Comparison of ENCODE assay signal across 8 cellular contexts in the genomic region with DNA sequence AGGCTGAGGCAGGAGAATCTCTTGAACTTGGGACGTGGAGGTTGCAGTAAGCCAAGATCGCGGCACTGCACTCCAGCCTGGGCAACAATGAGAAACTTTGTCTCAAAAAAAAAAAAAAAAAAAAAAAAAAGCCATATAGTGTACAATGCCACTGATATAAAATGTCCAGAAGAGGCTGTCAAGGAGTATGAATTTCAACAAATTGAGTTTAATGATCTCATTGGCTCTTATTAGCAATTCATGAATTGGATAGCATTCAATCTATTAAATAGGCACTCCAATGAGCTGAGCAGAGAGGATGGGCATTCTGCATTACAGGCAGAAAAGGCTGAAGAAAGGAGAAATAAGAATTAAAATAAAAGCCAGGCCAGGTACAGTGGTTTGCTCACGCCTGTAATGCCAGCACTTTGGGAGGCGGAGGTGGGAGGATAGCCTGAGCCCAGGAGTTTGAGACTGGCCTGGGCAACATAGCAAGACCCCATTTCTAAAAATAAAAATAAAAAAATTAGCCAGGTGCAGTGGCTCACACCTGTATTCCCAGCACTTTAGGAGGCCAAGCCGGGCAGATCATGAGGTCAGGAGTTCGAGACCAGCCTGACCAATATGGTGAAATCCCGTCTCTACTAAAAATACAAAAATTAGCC. TPM values are rescaled to one million over a fixed set of nuclear protein-coding genes. Genes with fewer than 3 reads are reported as not detected.
A peak's percentile ranks its signal among the peaks of the same experiment; 100 is the strongest.
DNase-seq lines count a peak whose midpoint lies in the region; ATAC-seq and TF ChIP-seq lines count a peak whose summit lies in the region.

No MANE protein-coding gene starts in this region.

- H3K4me3 ChIP-seq in AG09309 (ENCODE audit: control insufficient read depth, low read depth, low read length) = peak overlapping the region; percentile 41

- H3K4me1 Mint-ChIP-seq in IgD-negative memory B cell (peaks cover 9 to 16% (median 10%) of the 10 kb centered on the region in 3 donors), natural killer cell (peaks cover 0 to 34% of the 10 kb centered on the region in 2 donors)

- ATAC-seq in natural killer cell = no peak

- peak overlapping the region; percentile 74 to 96 (median 92) for H3K4me3 Mint-ChIP-seq in IgD-negative memory B cell
- H3K4me3 Mint-ChIP-seq in natural killer cell = peak overlapping the region; percentile 79

- H3K27me3 Mint-ChIP-seq in IgD-negative memory B cell (no peaks in the 10 kb centered on the region), natural killer cell (ENCODE audit: low read depth in 2 of 2) (peaks cover 0 to 6% of the 10 kb centered on the region in 2 donors)

- H3K27ac ChIP-seq in cingulate gyrus (ENCODE audit: low read depth, low read length) = peak overlapping the region; percentile 87

- DNase-seq in AG09309 (ENCODE audit: low read depth) (no peak), natural killer cell (no peak), NCI-H526 treated with DMSO at 0.1 percent for 48 hours (lab: John Stamatoyannopoulos, UW) (no peak), OCI-M2 (lab: John Stamatoyannopoulos, UW; ENCODE audit: unreplicated experiment) (no peak), amniotic stem cell (lab: John Stamatoyannopoulos, UW) (no peak), 8988T (no peak)

- H3K27ac Mint-ChIP-seq in IgD-negative memory B cell = peak overlapping the region; percentile 92 to 96 (median 92)
- peak overlapping the region; percentile 84 to 91 for H3K27ac Mint-ChIP-seq in natural killer cell

- no peaks in the 10 kb centered on the region for H3K9me3 Mint-ChIP-seq in IgD-negative memory B cell
- no peaks in the 10 kb centered on the region for H3K9me3 Mint-ChIP-seq in natural killer cell

- no peak for TF ChIP-seq CTCF in AG09309 (IDR thresholded peaks at IDR 0.05; ENCODE audit: control insufficient read depth, insufficient read depth, low read depth, low read length, missing control alignments)
- no peak for TF ChIP-seq CTCF in natural killer cell (IDR thresholded peaks at IDR 0.05)

- intact Hi-C loops in natural killer cell (cut with micrococcal nuclease) = loop anchor here (1.0 kb wide), 1 partner anchor 30 kb away; the partner anchor contains the start of gene TIMM13

- H3K36me3 Mint-ChIP-seq in IgD-negative memory B cell (peaks cover 2% of the 10 kb centered on the region), natural killer cell (no peaks in the 10 kb centered on the region)

RNA-seq across cellular contexts. Expression of gene LMNB2, which starts 0.8 kb away (rescaled TPM):
- polyA plus RNA-seq in IgD-negative memory B cell = 4.6 TPM
- 10 to 100 TPM; 12.0 to 23.7 (median 19.3) TPM for total RNA-seq in natural killer cell

RNA-seq across cellular contexts. Expression of gene GADD45B, which starts 18.4 kb away (rescaled TPM):
- polyA plus RNA-seq in IgD-negative memory B cell = 98.0 TPM
- 100 to 1,000 TPM; 198 to 247 (median 212) TPM for total RNA-seq in natural killer cell

RNA-seq across cellular contexts. Expression of gene TIMM13, which starts 30.1 kb away (rescaled TPM):
- 69.1 TPM for polyA plus RNA-seq in IgD-negative memory B cell
- 10 to 100 TPM; 24.7 to 30.4 (median 25.1) TPM for total RNA-seq in natural killer cell
